1 cellular context compared by ENCODE assay signal in the genomic region with DNA sequence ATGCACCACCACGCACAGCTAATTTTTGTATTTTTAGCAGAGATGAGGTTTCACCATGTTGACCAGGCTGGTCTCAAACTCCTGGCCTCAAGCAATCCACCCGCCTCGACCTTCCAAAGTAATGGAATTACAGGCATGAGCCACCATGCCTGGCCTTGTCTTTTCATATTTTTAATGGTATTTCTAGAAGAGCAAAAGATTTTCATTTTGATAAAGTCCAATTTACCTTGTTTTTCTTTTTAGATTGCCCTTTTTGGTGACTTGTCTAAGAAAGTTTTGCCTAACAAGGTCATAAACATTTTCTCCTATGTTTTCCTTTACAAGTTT.
TF ChIP-seq lines count a peak whose summit lies in the region.

No MANE protein-coding gene starts in this region.

TF ChIP-seq in A549, 52 proteins besides CTCF, POLR2A, EP300 and RAD21 (continued from another document):
- TF ChIP-seq, protein P1, sequence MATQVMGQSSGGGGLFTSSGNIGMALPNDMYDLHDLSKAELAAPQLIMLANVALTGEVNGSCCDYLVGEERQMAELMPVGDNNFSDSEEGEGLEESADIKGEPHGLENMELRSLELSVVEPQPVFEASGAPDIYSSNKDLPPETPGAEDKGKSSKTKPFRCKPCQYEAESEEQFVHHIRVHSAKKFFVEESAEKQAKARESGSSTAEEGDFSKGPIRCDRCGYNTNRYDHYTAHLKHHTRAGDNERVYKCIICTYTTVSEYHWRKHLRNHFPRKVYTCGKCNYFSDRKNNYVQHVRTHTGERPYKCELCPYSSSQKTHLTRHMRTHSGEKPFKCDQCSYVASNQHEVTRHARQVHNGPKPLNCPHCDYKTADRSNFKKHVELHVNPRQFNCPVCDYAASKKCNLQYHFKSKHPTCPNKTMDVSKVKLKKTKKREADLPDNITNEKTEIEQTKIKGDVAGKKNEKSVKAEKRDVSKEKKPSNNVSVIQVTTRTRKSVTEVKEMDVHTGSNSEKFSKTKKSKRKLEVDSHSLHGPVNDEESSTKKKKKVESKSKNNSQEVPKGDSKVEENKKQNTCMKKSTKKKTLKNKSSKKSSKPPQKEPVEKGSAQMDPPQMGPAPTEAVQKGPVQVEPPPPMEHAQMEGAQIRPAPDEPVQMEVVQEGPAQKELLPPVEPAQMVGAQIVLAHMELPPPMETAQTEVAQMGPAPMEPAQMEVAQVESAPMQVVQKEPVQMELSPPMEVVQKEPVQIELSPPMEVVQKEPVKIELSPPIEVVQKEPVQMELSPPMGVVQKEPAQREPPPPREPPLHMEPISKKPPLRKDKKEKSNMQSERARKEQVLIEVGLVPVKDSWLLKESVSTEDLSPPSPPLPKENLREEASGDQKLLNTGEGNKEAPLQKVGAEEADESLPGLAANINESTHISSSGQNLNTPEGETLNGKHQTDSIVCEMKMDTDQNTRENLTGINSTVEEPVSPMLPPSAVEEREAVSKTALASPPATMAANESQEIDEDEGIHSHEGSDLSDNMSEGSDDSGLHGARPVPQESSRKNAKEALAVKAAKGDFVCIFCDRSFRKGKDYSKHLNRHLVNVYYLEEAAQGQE (IDR thresholded peaks at IDR 0.05): no peak
